In the genomic region with DNA sequence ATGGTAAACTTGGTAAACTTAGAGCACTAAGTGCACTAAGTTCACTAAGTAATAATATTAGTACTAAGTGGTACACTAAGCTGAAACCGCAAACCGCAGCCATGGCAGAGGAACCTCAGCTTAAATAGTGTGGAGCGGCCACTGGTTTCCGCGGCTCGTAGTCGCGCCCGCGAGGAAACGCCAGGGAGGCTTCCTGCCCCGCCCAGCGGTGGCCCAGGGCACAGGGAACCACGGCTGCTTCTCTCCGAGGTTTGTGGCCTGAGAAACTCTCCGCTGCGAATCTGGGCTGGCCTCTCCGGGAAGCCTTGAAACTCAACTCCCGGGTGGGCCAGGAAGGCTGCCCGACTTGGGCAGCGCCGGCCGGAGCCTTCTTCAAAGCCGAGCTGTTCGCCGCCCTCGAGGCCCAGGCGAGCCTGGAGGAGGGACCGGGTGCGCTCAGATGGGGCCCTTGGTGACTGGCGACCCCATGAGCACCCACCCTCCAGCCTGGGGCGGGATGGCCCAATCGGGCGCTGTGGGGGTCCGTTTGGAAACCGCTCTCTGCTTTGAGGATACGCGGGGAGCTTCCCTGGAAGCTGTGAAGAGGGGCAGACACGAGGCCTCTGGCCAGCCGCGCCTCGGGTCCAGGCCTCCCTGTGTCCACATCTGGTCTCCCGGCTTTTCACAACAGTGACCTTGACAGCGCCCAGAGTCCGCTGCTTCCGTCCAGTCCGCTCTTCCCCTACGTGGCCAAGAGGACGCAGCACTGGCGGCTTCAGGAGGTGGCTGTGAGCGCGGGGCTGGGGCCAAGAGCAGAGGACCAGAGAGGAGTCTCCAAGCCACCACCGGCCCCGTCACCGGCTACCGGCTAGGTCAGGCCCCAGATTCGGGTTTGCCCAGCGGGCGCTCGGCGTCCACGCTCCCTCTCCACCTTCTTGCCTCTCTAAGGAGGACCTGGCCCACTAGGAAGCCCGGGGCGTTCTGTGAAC, we compare ENCODE assay signal across 1 cellular context.
A peak's percentile ranks its signal among the peaks of the same experiment; 100 is the strongest.
TF ChIP-seq lines count a peak whose summit lies in the region.

No MANE protein-coding gene starts in this region.

TF ChIP-seq in HepG2, 621 proteins besides CTCF, POLR2A, EP300 and RAD21 (continued from another document and continues in another):
- TF ChIP-seq ARID3A (IDR thresholded peaks at IDR 0.05; ENCODE audit: low read depth, low read length) (no peak), ZNF674 (CRISPR knock-in tag; IDR thresholded peaks at IDR 0.05; ENCODE audit: low read depth) (no peak), SP2 (CRISPR knock-in tag; IDR thresholded peaks at IDR 0.05) (no peak), ZNF773 (CRISPR knock-in tag; IDR thresholded peaks at IDR 0.05; ENCODE audit: borderline replicate concordance) (no peak), ZNF335 (CRISPR knock-in tag; IDR thresholded peaks at IDR 0.05) (no peak), SIX4 (CRISPR knock-in tag; IDR thresholded peaks at IDR 0.05) (no peak), ZNF234 (CRISPR knock-in tag; conservative IDR thresholded peaks at IDR 0.05) (no peak), MED1 (CRISPR knock-in tag; IDR thresholded peaks at IDR 0.05) (peak; percentile 34; the same call in 1 of the 2 replicates), RFX5 (IDR thresholded peaks at IDR 0.05; ENCODE audit: low read depth, low read length) (no peak), ZSCAN5A (CRISPR knock-in tag; IDR thresholded peaks at IDR 0.05; ENCODE audit: borderline replicate concordance) (no peak), TSC22D2 (CRISPR knock-in tag; IDR thresholded peaks at IDR 0.05; ENCODE audit: borderline replicate concordance) (no peak), ZNF256 (CRISPR knock-in tag; conservative IDR thresholded peaks at IDR 0.05) (no peak), ZFP36 (IDR thresholded peaks at IDR 0.05; ENCODE audit: borderline replicate concordance, low read depth, low read length, partially characterized antibody) (no peak), NR2F1 (CRISPR knock-in tag; IDR thresholded peaks at IDR 0.05) (no peak), CEBPB (IDR thresholded peaks at IDR 0.05; ENCODE audit: borderline replicate concordance, low read depth, low read length) (peak; percentile 12; the same call in 1 of the 2 replicates), JUNB (CRISPR knock-in tag; IDR thresholded peaks at IDR 0.05; ENCODE audit: borderline replicate concordance) (no peak), HOMEZ (CRISPR knock-in tag; IDR thresholded peaks at IDR 0.05; ENCODE audit: low read depth) (no peak), HMGA1 (CRISPR knock-in tag; conservative IDR thresholded peaks at IDR 0.05) (no peak), ZNF317 (CRISPR knock-in tag; IDR thresholded peaks at IDR 0.05) (no peak), GTF2F1 (IDR thresholded peaks at IDR 0.05; ENCODE audit: low read length) (no peak), ZMAT5 (CRISPR knock-in tag; IDR thresholded peaks at IDR 0.05; ENCODE audit: borderline replicate concordance, low read depth) (no peak), RELA (CRISPR knock-in tag; IDR thresholded peaks at IDR 0.05) (no peak), ZIK1 (CRISPR knock-in tag; IDR thresholded peaks at IDR 0.05; ENCODE audit: borderline replicate concordance, low read depth) (no peak), MYC (CRISPR knock-in tag; IDR thresholded peaks at IDR 0.05; ENCODE audit: borderline replicate concordance) (peak; percentile 37; the same call in 1 of the 2 replicates), HOXA7 (CRISPR knock-in tag; IDR thresholded peaks at IDR 0.05) (no peak), MTF1 (CRISPR knock-in tag; IDR thresholded peaks at IDR 0.05) (no peak), XRCC5 (optimal IDR thresholded peaks at IDR 0.05; ENCODE audit: low read length) (no peak), ZBTB38 (CRISPR knock-in tag; IDR thresholded peaks at IDR 0.05) (0 out of 2 replicates have a peak, but pooled peaks have one; percentile 54), ZNF263 (CRISPR knock-in tag; IDR thresholded peaks at IDR 0.05) (no peak), ZC3H4 (CRISPR knock-in tag; IDR thresholded peaks at IDR 0.05; ENCODE audit: borderline replicate concordance) (no peak), ZNF569 (CRISPR knock-in tag; IDR thresholded peaks at IDR 0.05; ENCODE audit: borderline replicate concordance) (no peak), NAIF1 (CRISPR knock-in tag; IDR thresholded peaks at IDR 0.05; ENCODE audit: borderline replicate concordance) (peak; percentile 76; the same call in 1 of the 2 replicates), CHD2 (IDR thresholded peaks at IDR 0.05; ENCODE audit: low read depth, low read length) (no peak), YEATS4 (CRISPR knock-in tag; IDR thresholded peaks at IDR 0.05; ENCODE audit: borderline replicate concordance) (0 out of 2 replicates have a peak, but pooled peaks have one; percentile 28), TAF15 (IDR thresholded peaks at IDR 0.05; ENCODE audit: low read depth, low read length, poor library complexity, severe bottlenecking) (no peak), ZNF670 (CRISPR knock-in tag; IDR thresholded peaks at IDR 0.05; ENCODE audit: borderline replicate concordance) (no peak), ZNF709 (CRISPR knock-in tag; IDR thresholded peaks at IDR 0.05) (no peak), ZMYM4 (CRISPR knock-in tag; IDR thresholded peaks at IDR 0.05) (no peak), ETS1 (CRISPR knock-in tag; IDR thresholded peaks at IDR 0.05) (no peak), KDM5B (CRISPR knock-in tag; IDR thresholded peaks at IDR 0.05; ENCODE audit: borderline replicate concordance) (peak; percentile 28; the same call in 1 of the 2 replicates), SKI (IDR thresholded peaks at IDR 0.05; ENCODE audit: partially characterized antibody) (no peak), ZNF850 (CRISPR knock-in tag; conservative IDR thresholded peaks at IDR 0.05) (no peak), CHD4 (IDR thresholded peaks at IDR 0.05; ENCODE audit: borderline replicate concordance, low read length) (no peak), MED8 (CRISPR knock-in tag; IDR thresholded peaks at IDR 0.05; ENCODE audit: insufficient replicate concordance) (no peak), NR2F2 (IDR thresholded peaks at IDR 0.05; ENCODE audit: borderline replicate concordance, low read depth) (no peak), MTF2 (CRISPR knock-in tag; IDR thresholded peaks at IDR 0.05; ENCODE audit: borderline replicate concordance) (no peak), KLF12 (CRISPR knock-in tag; IDR thresholded peaks at IDR 0.05; ENCODE audit: borderline replicate concordance) (no peak; the same call in 1 of the 2 replicates)
- TF ChIP-seq, protein P1, sequence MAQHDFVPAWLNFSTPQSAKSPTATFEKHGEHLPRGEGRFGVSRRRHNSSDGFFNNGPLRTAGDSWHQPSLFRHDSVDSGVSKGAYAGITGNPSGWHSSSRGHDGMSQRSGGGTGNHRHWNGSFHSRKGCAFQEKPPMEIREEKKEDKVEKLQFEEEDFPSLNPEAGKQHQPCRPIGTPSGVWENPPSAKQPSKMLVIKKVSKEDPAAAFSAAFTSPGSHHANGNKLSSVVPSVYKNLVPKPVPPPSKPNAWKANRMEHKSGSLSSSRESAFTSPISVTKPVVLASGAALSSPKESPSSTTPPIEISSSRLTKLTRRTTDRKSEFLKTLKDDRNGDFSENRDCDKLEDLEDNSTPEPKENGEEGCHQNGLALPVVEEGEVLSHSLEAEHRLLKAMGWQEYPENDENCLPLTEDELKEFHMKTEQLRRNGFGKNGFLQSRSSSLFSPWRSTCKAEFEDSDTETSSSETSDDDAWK (CRISPR knock-in tag; IDR thresholded peaks at IDR 0.05): no peak
- TF ChIP-seq, protein P2, sequence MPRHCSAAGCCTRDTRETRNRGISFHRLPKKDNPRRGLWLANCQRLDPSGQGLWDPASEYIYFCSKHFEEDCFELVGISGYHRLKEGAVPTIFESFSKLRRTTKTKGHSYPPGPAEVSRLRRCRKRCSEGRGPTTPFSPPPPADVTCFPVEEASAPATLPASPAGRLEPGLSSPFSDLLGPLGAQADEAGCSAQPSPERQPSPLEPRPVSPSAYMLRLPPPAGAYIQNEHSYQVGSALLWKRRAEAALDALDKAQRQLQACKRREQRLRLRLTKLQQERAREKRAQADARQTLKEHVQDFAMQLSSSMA (CRISPR knock-in tag; IDR thresholded peaks at IDR 0.05): no peak
- TF ChIP-seq, protein P3, sequence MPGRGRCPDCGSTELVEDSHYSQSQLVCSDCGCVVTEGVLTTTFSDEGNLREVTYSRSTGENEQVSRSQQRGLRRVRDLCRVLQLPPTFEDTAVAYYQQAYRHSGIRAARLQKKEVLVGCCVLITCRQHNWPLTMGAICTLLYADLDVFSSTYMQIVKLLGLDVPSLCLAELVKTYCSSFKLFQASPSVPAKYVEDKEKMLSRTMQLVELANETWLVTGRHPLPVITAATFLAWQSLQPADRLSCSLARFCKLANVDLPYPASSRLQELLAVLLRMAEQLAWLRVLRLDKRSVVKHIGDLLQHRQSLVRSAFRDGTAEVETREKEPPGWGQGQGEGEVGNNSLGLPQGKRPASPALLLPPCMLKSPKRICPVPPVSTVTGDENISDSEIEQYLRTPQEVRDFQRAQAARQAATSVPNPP (CRISPR knock-in tag; IDR thresholded peaks at IDR 0.05): no peak
- TF ChIP-seq, protein P4, sequence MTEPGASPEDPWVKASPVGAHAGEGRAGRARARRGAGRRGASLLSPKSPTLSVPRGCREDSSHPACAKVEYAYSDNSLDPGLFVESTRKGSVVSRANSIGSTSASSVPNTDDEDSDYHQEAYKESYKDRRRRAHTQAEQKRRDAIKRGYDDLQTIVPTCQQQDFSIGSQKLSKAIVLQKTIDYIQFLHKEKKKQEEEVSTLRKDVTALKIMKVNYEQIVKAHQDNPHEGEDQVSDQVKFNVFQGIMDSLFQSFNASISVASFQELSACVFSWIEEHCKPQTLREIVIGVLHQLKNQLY (CRISPR knock-in tag; IDR thresholded peaks at IDR 0.05): no peak
- TF ChIP-seq, protein P5, sequence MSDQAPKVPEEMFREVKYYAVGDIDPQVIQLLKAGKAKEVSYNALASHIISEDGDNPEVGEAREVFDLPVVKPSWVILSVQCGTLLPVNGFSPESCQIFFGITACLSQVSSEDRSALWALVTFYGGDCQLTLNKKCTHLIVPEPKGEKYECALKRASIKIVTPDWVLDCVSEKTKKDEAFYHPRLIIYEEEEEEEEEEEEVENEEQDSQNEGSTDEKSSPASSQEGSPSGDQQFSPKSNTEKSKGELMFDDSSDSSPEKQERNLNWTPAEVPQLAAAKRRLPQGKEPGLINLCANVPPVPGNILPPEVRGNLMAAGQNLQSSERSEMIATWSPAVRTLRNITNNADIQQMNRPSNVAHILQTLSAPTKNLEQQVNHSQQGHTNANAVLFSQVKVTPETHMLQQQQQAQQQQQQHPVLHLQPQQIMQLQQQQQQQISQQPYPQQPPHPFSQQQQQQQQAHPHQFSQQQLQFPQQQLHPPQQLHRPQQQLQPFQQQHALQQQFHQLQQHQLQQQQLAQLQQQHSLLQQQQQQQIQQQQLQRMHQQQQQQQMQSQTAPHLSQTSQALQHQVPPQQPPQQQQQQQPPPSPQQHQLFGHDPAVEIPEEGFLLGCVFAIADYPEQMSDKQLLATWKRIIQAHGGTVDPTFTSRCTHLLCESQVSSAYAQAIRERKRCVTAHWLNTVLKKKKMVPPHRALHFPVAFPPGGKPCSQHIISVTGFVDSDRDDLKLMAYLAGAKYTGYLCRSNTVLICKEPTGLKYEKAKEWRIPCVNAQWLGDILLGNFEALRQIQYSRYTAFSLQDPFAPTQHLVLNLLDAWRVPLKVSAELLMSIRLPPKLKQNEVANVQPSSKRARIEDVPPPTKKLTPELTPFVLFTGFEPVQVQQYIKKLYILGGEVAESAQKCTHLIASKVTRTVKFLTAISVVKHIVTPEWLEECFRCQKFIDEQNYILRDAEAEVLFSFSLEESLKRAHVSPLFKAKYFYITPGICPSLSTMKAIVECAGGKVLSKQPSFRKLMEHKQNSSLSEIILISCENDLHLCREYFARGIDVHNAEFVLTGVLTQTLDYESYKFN (CRISPR knock-in tag; conservative IDR thresholded peaks at IDR 0.05): 0 out of 2 replicates have a peak, but pooled peaks have one; percentile 45
